In the genomic region with DNA sequence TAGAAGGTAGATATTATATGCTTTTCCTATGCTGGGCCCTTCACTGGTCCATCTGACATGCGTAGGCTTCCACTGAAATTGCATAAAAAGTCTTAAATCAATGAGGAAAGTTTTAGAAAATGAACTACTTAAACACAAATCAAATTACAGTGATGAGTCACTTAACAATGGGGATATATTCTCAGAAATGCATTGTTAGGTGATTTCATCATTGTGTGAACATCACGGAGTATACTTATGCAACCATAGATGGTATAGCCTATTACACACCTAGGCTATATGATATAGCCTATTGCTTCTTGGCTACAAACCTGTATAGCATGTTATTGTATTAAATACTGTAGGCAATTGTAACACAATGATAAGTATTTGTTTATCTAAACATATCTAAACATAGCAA, we compare ENCODE assay signal across 1 cellular context.
TF ChIP-seq lines count a peak whose summit lies in the region.

No MANE protein-coding gene starts in this region.

TF ChIP-seq in Ishikawa, 13 proteins besides CTCF, POLR2A, EP300 and RAD21:
- TF ChIP-seq CEBPB (IDR thresholded peaks at IDR 0.05) (peak; percentile 29; the same call in 1 of the 2 replicates), TCF12 (IDR thresholded peaks at IDR 0.05; ENCODE audit: low read depth) (no peak)
